ENCODE assay signal across 9 cellular contexts in genomic region chr5:80198920-80199319, GRCh38. TPM values are rescaled to one million over a fixed set of nuclear protein-coding genes. Genes with fewer than 3 reads are reported as not detected.
DNase-seq lines count a peak whose midpoint lies in the region; ATAC-seq and TF ChIP-seq lines count a peak whose summit lies in the region.
"Had no signal": no experiment of that assay in that cellular context is flagged by ENCODE, and none has a peak within 500 bp of the region (broad histone marks: within the 10 kb centered on the region; RNA-seq: fewer than 3 reads in every experiment).

No MANE protein-coding gene starts in this region.

- no peak overlapping the region for H3K4me3 ChIP-seq in DND-41 (ENCODE audit: low read depth in 1 of 2, low read length in 2 of 2)
- no peak overlapping the region for H3K4me3 ChIP-seq in psoas muscle
- H3K4me3 ChIP-seq: stomach had no signal

- H3K4me1 Mint-ChIP-seq in CD4-positive, alpha-beta T cell (ENCODE audit: low read depth), result peaks cover 84% of the 10 kb centered on the region

- H3K27me3 Mint-ChIP-seq in CD4-positive, alpha-beta T cell, result no peaks in the 10 kb centered on the region

- peaks cover 83% of the 10 kb centered on the region for H3K79me2 ChIP-seq in DND-41 (ENCODE audit: insufficient read depth, low read length)

- peak overlapping the region; percentile 4 for H3K4me3 Mint-ChIP-seq in CD4-positive, alpha-beta T cell

- peak overlapping the region; percentile 14 for H3K27ac ChIP-seq in CD4-positive, alpha-beta T cell (ENCODE audit: low read depth, low read length)
- H3K27ac ChIP-seq in DND-41 (ENCODE audit: low read length) (peak overlapping the region; percentile 7; the same call in 1 of the 2 replicates), cingulate gyrus (ENCODE audit: low read depth, low read length) (peak overlapping the region; percentile 94), psoas muscle (peak overlapping the region; percentile 61)

- WGBS in psoas muscle, 3 donors, result 90 to 96% (median 93%) methylated on average over 3 of the region's 3 CpGs

- H4K20me1 ChIP-seq in DND-41 (ENCODE audit: insufficient read depth, low read length), result no peaks in the 10 kb centered on the region

- no peaks in the 10 kb centered on the region for H3K27me3 ChIP-seq in CD4-positive, alpha-beta T cell (ENCODE audit: control insufficient read depth, insufficient read depth, low read length)
- H3K27me3 ChIP-seq in DND-41 (ENCODE audit: insufficient read depth, low read length, poor library complexity), result no peaks in the 10 kb centered on the region
- no peaks in the 10 kb centered on the region for H3K27me3 ChIP-seq in psoas muscle (ENCODE audit: insufficient read depth in 3 of 3, low read length in 2 of 3)
- H3K27me3 ChIP-seq: stomach had no signal

- H3K4me1 ChIP-seq in DND-41 (ENCODE audit: insufficient read depth, low read length) (peaks cover 34% of the 10 kb centered on the region), psoas muscle (peaks cover 17% of the 10 kb centered on the region)

- no peak for TF ChIP-seq CTCF in CD4-positive, alpha-beta T cell (IDR thresholded peaks at IDR 0.05)
- TF ChIP-seq CTCF in DND-41 (IDR thresholded peaks at IDR 0.05; ENCODE audit: borderline replicate concordance, extremely low read depth, low read length, poor library complexity, severe bottlenecking) (no peak), psoas muscle (IDR thresholded peaks at IDR 0.05) (no peak)

- POLR2A ChIA-PET in CD4-positive, alpha-beta T cell (lab: Charles Lee), result interaction anchor here (1.6 kb wide), 1 partner anchor 17 kb away, joined by 4 read pairs; no protein-coding TSS in a partner anchor

- H3K36me3 ChIP-seq in DND-41 (ENCODE audit: insufficient read depth, low read length), result peaks cover 58% of the 10 kb centered on the region
- peaks cover 0 to 11% of the 10 kb centered on the region in 2 donors for H3K36me3 ChIP-seq in psoas muscle (ENCODE audit: insufficient read depth in 1 of 2, low read depth in 1 of 2)

- CTCF ChIA-PET in CD4-positive, alpha-beta T cell (lab: Charles Lee), result no interaction called here

- H3K4me2 ChIP-seq in DND-41 (ENCODE audit: insufficient read depth, low read length), result no peak overlapping the region

- peaks cover 89% of the 10 kb centered on the region for H3K36me3 Mint-ChIP-seq in CD4-positive, alpha-beta T cell (ENCODE audit: low read depth)

- no peaks in the 10 kb centered on the region for H3K9me3 Mint-ChIP-seq in CD4-positive, alpha-beta T cell

- intact Hi-C loops in CD4-positive, alpha-beta T cell (cut with DNase I, micrococcal nuclease), result loop anchor here in 1 of 2 experiments (5.0 kb wide), 1 partner anchor 48 kb away; no protein-coding TSS in a partner anchor
- intact Hi-C loops in psoas muscle (cut with DNase I), result loop anchor here (10.0 kb wide), 2 partner anchors 54 to 56 kb away; partner anchors contain the start of gene SERINC5 (in 2 of the 2)

- ATAC-seq in CD4-positive, alpha-beta T cell (ENCODE audit: poor library complexity), result no peak
- ATAC-seq in DND-41 (ENCODE audit: insufficient read depth, low read depth) (no peak), psoas muscle (peak in 1 of 4 donors; percentile 21)

- DNase-seq in CD4-positive, alpha-beta T cell, result no peak
- DNase-seq in DND-41, result no peak
- no peak for DNase-seq in psoas muscle
- no peak for DNase-seq in activated CD4-positive, CD25-positive, alpha-beta regulatory T cell (lab: John Stamatoyannopoulos, UW)
- no peak for DNase-seq in iPS-NIHi7 (ENCODE audit: extremely low spot score)
- DNase-seq in COLO829 (ENCODE audit: low spot score), result no peak
- DNase-seq: H7, stomach had no signal

- H3K9me3 ChIP-seq in CD4-positive, alpha-beta T cell (ENCODE audit: control insufficient read depth, low read length), result no peaks in the 10 kb centered on the region
- H3K9me3 ChIP-seq in DND-41 (ENCODE audit: insufficient read depth, low read length, severe bottlenecking) (no peaks in the 10 kb centered on the region), psoas muscle (no peaks in the 10 kb centered on the region)
- H3K9me3 ChIP-seq: stomach had no signal

- no peak overlapping the region for H3K9ac ChIP-seq in DND-41 (ENCODE audit: low read depth, low read length)

- H2AFZ ChIP-seq in DND-41 (ENCODE audit: low read depth, low read length), result no peak overlapping the region

- H3K27ac Mint-ChIP-seq in CD4-positive, alpha-beta T cell, result peak overlapping the region; percentile 64

RNA-seq across cellular contexts. Expression of gene SERINC5, which starts 56.9 kb away (rescaled TPM):
- total RNA-seq in CD4-positive, alpha-beta T cell, result 100 to 1,000 TPM; 115 to 123 TPM
- 1 to 10 TPM; 2.7 to 8.6 (median 4.3) TPM for total RNA-seq in psoas muscle
- polyA plus RNA-seq in psoas muscle, result 1 to 10 TPM in 2 of 3 donors, under 1 TPM in 1; 0.70 to 1.8 (median 1.7) TPM

Comparison
In these comparisons a context has a peak if more than half of its experiments do, and no peak if none do; other contexts are left out.
1. H3K27ac ChIP-seq: peak in every context shown above with its lines; median percentile 94 in cingulate gyrus; 61 in psoas muscle; 14 in CD4-positive, alpha-beta T cell; 7 in DND-41.
2. RNA of gene SERINC5, which starts 56.9 kb away (total RNA-seq): 115 to 123 TPM in CD4-positive, alpha-beta T cell; 2.7 to 8.6 TPM in psoas muscle; every median in the first group is over 10 times any median in the second.